Comparison of ENCODE assay signal across 22 cellular contexts in the genomic region with DNA sequence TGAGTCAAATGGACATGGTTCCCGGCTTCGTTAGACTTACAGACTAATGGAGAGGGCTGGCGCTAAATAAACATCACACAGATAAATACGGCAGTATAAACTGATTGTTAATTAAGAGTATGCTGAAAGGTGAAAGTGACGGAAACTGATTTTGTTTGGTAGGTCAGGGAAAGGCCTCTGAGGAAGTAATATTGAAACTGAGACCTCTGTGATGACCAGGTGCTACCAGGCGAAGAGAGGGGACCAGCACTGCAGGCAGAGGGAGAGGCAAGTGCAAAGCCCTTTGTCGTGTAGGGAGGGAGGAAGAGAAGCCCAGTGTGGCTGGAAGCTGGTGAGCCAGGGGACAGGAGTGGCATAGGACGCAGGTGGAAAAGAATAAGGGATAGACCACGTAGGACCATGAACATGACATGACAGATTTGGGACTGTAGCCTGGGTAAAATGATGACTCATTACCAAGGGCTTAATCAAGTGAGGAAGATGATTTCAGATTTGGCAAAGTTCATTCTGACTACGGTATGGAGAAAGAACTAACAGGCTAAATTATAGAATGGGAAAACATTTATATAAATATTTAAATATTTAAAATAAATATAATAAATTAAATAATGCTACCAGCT.
DNase-seq lines count a peak whose midpoint lies in the region; ATAC-seq, FAIRE-seq and TF ChIP-seq lines count a peak whose summit lies in the region.
"Had no signal": no experiment of that assay in that cellular context is flagged by ENCODE, and none has a peak within 500 bp of the region (broad histone marks: within the 10 kb centered on the region; RNA-seq: fewer than 3 reads in every experiment).

No MANE protein-coding gene starts in this region.

- no peaks in the 10 kb centered on the region for H4K20me1 ChIP-seq in H1 (replicated peaks in 1 of 2; ENCODE audit: control insufficient read depth in 1 of 2, insufficient read depth in 2 of 2, low read length in 2 of 2)

- H3K27ac ChIP-seq in H1 (ENCODE audit: low read depth, low read length), result no peak overlapping the region

- no peak overlapping the region for H3K9ac ChIP-seq in H1 (replicated peaks in 1 of 4; ENCODE audit: extremely low read depth in 1 of 4, low read depth in 3 of 4, low read length in 3 of 4)

- H3K14ac ChIP-seq in H1 (ENCODE audit: insufficient read length), result no peak overlapping the region

- H3K23ac ChIP-seq in H1 (ENCODE audit: insufficient read length), result no peak overlapping the region

- no peak overlapping the region for H3K4ac ChIP-seq in H1 (replicated peaks; ENCODE audit: insufficient read length, low read depth, low read length)

- no peak overlapping the region for H3K18ac ChIP-seq in H1 (ENCODE audit: extremely low read depth, low read length)

- H3K9me3 ChIP-seq in H1 (ENCODE audit: insufficient read depth in 2 of 2, low read depth in 1 of 2, low read length in 1 of 2), result no peaks in the 10 kb centered on the region
- H3K9me3 ChIP-seq: BE2C, HAP-1 had no signal

- H3K79me2 ChIP-seq in H1 (ENCODE audit: control insufficient read depth in 1 of 2, insufficient read depth in 2 of 2, low read length in 2 of 2), result no peaks in the 10 kb centered on the region

- no peak for TF ChIP-seq EP300 in H1 (IDR thresholded peaks at IDR 0.05; ENCODE audit: borderline replicate concordance in 1 of 2, low read depth in 2 of 2, low read length in 2 of 2)

- H3K56ac ChIP-seq in H1 (replicated peaks; ENCODE audit: insufficient read length, low read depth, low read length), result no peak overlapping the region

- no peak for TF ChIP-seq POLR2A in H1 (IDR thresholded peaks at IDR 0.05; ENCODE audit: control extremely low read depth in 1 of 2, low read depth in 2 of 2, low read length in 2 of 2)

- no peak overlapping the region for H4K91ac ChIP-seq in H1 (replicated peaks; ENCODE audit: insufficient read length, low read length)

- no peaks in the 10 kb centered on the region; the same call in 1 of the 2 replicates for H3K23me2 ChIP-seq in H1 (ENCODE audit: low read depth, low read length)

- ATAC-seq in HG03469 (IDR thresholded peaks at IDR 0.05; ENCODE audit: unreplicated experiment), result no peak
- ATAC-seq: Right ventricle myocardium inferior had no signal

- CTCF ChIA-PET in H1 (lab: Charles Lee; ENCODE audit: partially characterized antibody), result interaction anchor here (1.0 to 1.2 kb wide), 3 partner anchors 20 to 265 kb away, joined by 3 to 4 read pairs (median 3); no protein-coding TSS in a partner anchor

- no peak overlapping the region for H2BK20ac ChIP-seq in H1 (ENCODE audit: low read length)

- H4K8ac ChIP-seq in H1 (ENCODE audit: extremely low read depth, insufficient read depth, low read length), result no peak overlapping the region

- H3K4me1 ChIP-seq in H1 (replicated peaks in 1 of 4; ENCODE audit: control insufficient read depth in 3 of 4, insufficient read depth in 4 of 4, low read length in 3 of 4), result peaks cover 0 to 14% (median 5%) of the 10 kb centered on the region in 4 experiments; a peak in 6 of 7 replicates
- H3K4me1 ChIP-seq: BE2C had no signal

- no peak overlapping the region for H2AK5ac ChIP-seq in H1 (ENCODE audit: low read depth, low read length)

- H2BK5ac ChIP-seq in H1 (ENCODE audit: low read depth, low read length), result no peak overlapping the region

- no peak overlapping the region for H2AFZ ChIP-seq in H1 (ENCODE audit: low read length)

- 87% methylated on average over 10 of the region's 10 CpGs; no CpG with 5 or more reads in 1 of the 2 experiments for WGBS in H1 (ENCODE audit: extremely low coverage in 1 of 2, insufficient coverage in 1 of 2, insufficient read length in 1 of 2, insufficient replicate concordance in 2 of 2, low coverage in 1 of 2, low lambda C conversion rate in 2 of 2, missing lambda C conversion rate in 1 of 2), 2 experiments

- TF ChIP-seq CTCF in H1 (IDR thresholded peaks at IDR 0.05; ENCODE audit: control extremely low read depth in 1 of 3, insufficient read depth in 1 of 3, low read depth in 1 of 3, low read length in 3 of 3) (no peak), GM13976 (IDR thresholded peaks at IDR 0.05; ENCODE audit: borderline replicate concordance, control extremely low read depth, extremely low read depth, insufficient read depth, missing control alignments) (no peak)

- H3K4me2 ChIP-seq in H1 (ENCODE audit: insufficient read depth in 1 of 2, low read depth in 2 of 2, low read length in 2 of 2), result no peak overlapping the region

- no peak for FAIRE-seq in H1 (lab: Jason Lieb, UNC)
- FAIRE-seq: GM12892, RCC 7860 had no signal

- no peak overlapping the region for H4K5ac ChIP-seq in H1 (ENCODE audit: insufficient read length, low read depth, low read length)

- no peaks in the 10 kb centered on the region for H3K27me3 ChIP-seq in H1 (replicated peaks in 1 of 4; ENCODE audit: control insufficient read depth in 3 of 4, extremely low read depth in 1 of 4, insufficient read depth in 3 of 4, low read length in 3 of 4)
- H3K27me3 ChIP-seq: BE2C had no signal

- in situ Hi-C loops in GM13976 (cut with MboI; ENCODE audit: low sequenced_read_pairs, unreplicated experiment), result no loop called here

- H2BK120ac ChIP-seq in H1 (replicated peaks; ENCODE audit: low read depth, low read length), result no peak overlapping the region

- DNase-seq in NCI-H748 (lab: John Stamatoyannopoulos, UW; ENCODE audit: unreplicated experiment) (peak; percentile 7), NCI-H748 treated with DMSO at 0.1 percent for 48 hours (lab: John Stamatoyannopoulos, UW) (no peak), NCI-H510A (lab: John Stamatoyannopoulos, UW) (peak; percentile 13), H1 (ENCODE audit: low read depth in 1 of 2, low spot score in 2 of 2) (no peak), GM13976 (ENCODE audit: low spot score) (no peak), NCI-H2227 treated with DMSO at 0.1 percent for 48 hours (lab: John Stamatoyannopoulos, UW) (no peak)
- no peak for DNase-seq in activated CD8-positive, alpha-beta memory T cell treated with anti-CD3 and anti-CD28 coated beads, Interleukin-2, amount 50 U/mL, for 4 hours
- DNase-seq: 8988T; BE2C; CD4-positive, CD25-positive, alpha-beta regulatory T cell; COR-L47; DMS153; KBM-7; NCI-H1105 treated with DMSO at 0.1 percent for 48 hours; NCI-H1694; NCI-H226; NCI-H526 had no signal

- H3K79me1 ChIP-seq in H1 (ENCODE audit: low read depth, low read length), result no peaks in the 10 kb centered on the region

- H2BK15ac ChIP-seq in H1 (ENCODE audit: low read length), result no peak overlapping the region

- H3K4me3 ChIP-seq in H1 (ENCODE audit: extremely low read depth in 1 of 4, insufficient read depth in 2 of 4, low read depth in 3 of 4, low read length in 4 of 4), result no peak overlapping the region
- H3K4me3 ChIP-seq: HAP-1 had no signal

- POLR2A ChIA-PET in H1 (lab: Charles Lee; ENCODE audit: partially characterized antibody), result no interaction called here

- TF ChIP-seq RAD21 in H1 (IDR thresholded peaks at IDR 0.05 in 1 of 2, conservative IDR thresholded peaks at IDR 0.05 in 1 of 2; ENCODE audit: low read depth in 2 of 2, low read length in 2 of 2), result no peak

- H2BK12ac ChIP-seq in H1 (ENCODE audit: low read depth, low read length), result peak overlapping the region; percentile 94; the same call in 1 of the 2 replicates

- H3K36me3 ChIP-seq in H1 (ENCODE audit: control insufficient read depth in 2 of 4, insufficient read depth in 4 of 4, low read length in 3 of 4), result no peaks in the 10 kb centered on the region
- H3K36me3 ChIP-seq: BE2C, HAP-1 had no signal

TF ChIP-seq in H1, 55 proteins besides CTCF, POLR2A, EP300 and RAD21:
- no peak for TF ChIP-seq HDAC2 (IDR thresholded peaks at IDR 0.05; ENCODE audit: borderline replicate concordance in 1 of 2, low read depth in 2 of 2, low read length in 2 of 2)

Comparison
In these comparisons a context has a peak if more than half of its experiments do, and no peak if none do; other contexts are left out.
1. DNase-seq: peak in NCI-H748 (single experiment) and NCI-H510A (single experiment); none in NCI-H748 treated with DMSO at 0.1 percent for 48 hours (single experiment), H1 (0 of 2), GM13976 (single experiment), NCI-H2227 treated with DMSO at 0.1 percent for 48 hours (single experiment) and activated CD8-positive, alpha-beta memory T cell treated with anti-CD3 and anti-CD28 coated beads, Interleukin-2, amount 50 U/mL, for 4 hours (single experiment).